In the genomic region with DNA sequence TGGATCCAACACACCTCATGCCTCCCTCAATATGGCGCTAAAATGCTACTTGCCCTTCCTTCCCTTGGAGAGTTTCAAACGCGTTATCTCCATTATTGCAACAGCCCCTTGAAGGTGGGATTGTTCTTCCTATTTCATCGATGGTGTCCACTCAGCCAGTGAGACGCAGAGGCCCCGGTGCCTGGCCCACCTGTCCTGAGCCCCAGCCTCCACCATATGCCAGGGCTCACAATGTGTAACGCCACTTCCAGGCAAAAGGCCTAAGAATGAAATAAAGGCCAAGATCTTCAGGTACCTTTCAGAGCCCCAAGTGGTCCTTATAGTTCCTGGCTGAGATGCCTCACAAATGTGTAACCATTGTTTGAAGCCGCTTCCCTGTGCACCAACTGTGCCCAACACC, we compare ENCODE assay signal across 24 cellular contexts.
DNase-seq lines count a peak whose midpoint lies in the region; ATAC-seq, FAIRE-seq and TF ChIP-seq lines count a peak whose summit lies in the region.
"Had no signal": no experiment of that assay in that cellular context is flagged by ENCODE, and none has a peak within 500 bp of the region (broad histone marks: within the 10 kb centered on the region; RNA-seq: fewer than 3 reads in every experiment).

No MANE protein-coding gene starts in this region.

- DNase-seq in chondrocyte (ENCODE audit: low spot score) (peak; percentile 53), kidney (peak; percentile 30), neuronal stem cell (ENCODE audit: low spot score) (no peak), thyroid gland (no peak), NCI-H1930 (lab: John Stamatoyannopoulos, UW) (no peak)
- DNase-seq in activated naive CD4-positive, alpha-beta T cell treated with anti-CD3 and anti-CD28 coated beads for 36 hours: no peak
- DNase-seq: BE2C; C1 segment of cervical spinal cord; CD4-positive, CD25-positive, alpha-beta regulatory T cell; CD8-positive, alpha-beta memory T cell; COR-L47; DMS 273 treated with DMSO at 0.1 percent for 48 hours; DMS53; DND-41; EL; HFFc6 had no signal

- H3K27me3 ChIP-seq in neuronal stem cell (ENCODE audit: control insufficient read depth in 3 of 3, insufficient read depth in 3 of 3, low read depth in 1 of 3, low read length in 3 of 3) (no peaks in the 10 kb centered on the region), thyroid gland (no peaks in the 10 kb centered on the region)
- H3K27me3 ChIP-seq: BE2C had no signal

- H2BK120ac ChIP-seq in neuronal stem cell (ENCODE audit: low read depth, low read length): no peak overlapping the region

- intact Hi-C loops in kidney (cut with DNase I) (no loop called here), thyroid gland (cut with DNase I) (no loop called here)
- intact Hi-C loops in activated naive CD4-positive, alpha-beta T cell treated with anti-CD3 and anti-CD28 coated beads for 36 hours (cut with micrococcal nuclease): no loop called here

- H3K23ac ChIP-seq in neuronal stem cell (ENCODE audit: low read depth, low read length, poor library complexity): no peak overlapping the region

- H2AK5ac ChIP-seq in neuronal stem cell (ENCODE audit: low read depth, low read length): peak overlapping the region; percentile 86

- H3K9me3 ChIP-seq in kidney (ENCODE audit: control insufficient read depth in 1 of 2, low read length in 2 of 2) (peaks cover 0 to 10% of the 10 kb centered on the region in 2 donors), neuronal stem cell (replicated peaks in 1 of 2; ENCODE audit: control insufficient read depth in 2 of 2, insufficient read depth in 1 of 2, low read depth in 1 of 2, low read length in 2 of 2) (peaks cover 5 to 15% of the 10 kb centered on the region in 2 donors), thyroid gland (no peaks in the 10 kb centered on the region)
- H3K9me3 ChIP-seq: BE2C had no signal

- H3K9me3 Mint-ChIP-seq in chondrocyte (ENCODE audit: low read depth): peaks cover 15% of the 10 kb centered on the region
- peaks cover 13% of the 10 kb centered on the region for H3K9me3 Mint-ChIP-seq in activated naive CD4-positive, alpha-beta T cell treated with anti-CD3 and anti-CD28 coated beads for 36 hours
- H3K9me3 Mint-ChIP-seq: GM23338 had no signal

- H3K4me3 ChIP-seq in kidney (ENCODE audit: low read length in 2 of 2) (no peak overlapping the region), neuronal stem cell (ENCODE audit: low read length in 2 of 2) (no peak overlapping the region), thyroid gland (replicated peaks in 1 of 3) (no peak overlapping the region)
- H3K4me3 ChIP-seq: GM12878, GM23338 had no signal

- H3K4me1 ChIP-seq in kidney (ENCODE audit: control insufficient read depth in 1 of 2, insufficient read depth in 1 of 2, low read depth in 1 of 2, low read length in 2 of 2) (no peaks in the 10 kb centered on the region), neuronal stem cell (ENCODE audit: control insufficient read depth in 2 of 2, insufficient read depth in 1 of 2, low read depth in 1 of 2, low read length in 2 of 2) (peaks cover 10 to 12% of the 10 kb centered on the region in 2 donors), thyroid gland (peaks cover 26 to 41% of the 10 kb centered on the region in 2 donors)
- H3K4me1 ChIP-seq: BE2C had no signal

- no peak overlapping the region for H4K91ac ChIP-seq in neuronal stem cell (ENCODE audit: low read depth, low read length, poor library complexity)

- H2BK15ac ChIP-seq in neuronal stem cell (ENCODE audit: low read length): peak overlapping the region; percentile 28

- H2BK12ac ChIP-seq in neuronal stem cell (ENCODE audit: low read length): no peak overlapping the region

- FAIRE-seq in kidney (lab: Jason Lieb, UNC): no peak
- FAIRE-seq: GM12878, GM19239, H54, HepG2 had no signal

- H3K4ac ChIP-seq in neuronal stem cell (ENCODE audit: low read length): no peak overlapping the region

- no peak overlapping the region for H3K14ac ChIP-seq in neuronal stem cell (ENCODE audit: low read length)

- no peaks in the 10 kb centered on the region for H3K79me1 ChIP-seq in neuronal stem cell (ENCODE audit: low read depth, low read length)

- no peaks in the 10 kb centered on the region for H3K4me1 Mint-ChIP-seq in chondrocyte (ENCODE audit: low read depth)
- no peaks in the 10 kb centered on the region for H3K4me1 Mint-ChIP-seq in activated naive CD4-positive, alpha-beta T cell treated with anti-CD3 and anti-CD28 coated beads for 36 hours (ENCODE audit: low read depth)
- H3K4me1 Mint-ChIP-seq: CD4-positive, CD25-positive, alpha-beta regulatory T cell; CD8-positive, alpha-beta memory T cell; IgD-negative memory B cell had no signal

- peak overlapping the region; percentile 44 for H3K18ac ChIP-seq in neuronal stem cell (ENCODE audit: low read length)

- H3K36me3 Mint-ChIP-seq in chondrocyte (ENCODE audit: low read depth): peaks cover 6% of the 10 kb centered on the region
- no peaks in the 10 kb centered on the region for H3K36me3 Mint-ChIP-seq in activated naive CD4-positive, alpha-beta T cell treated with anti-CD3 and anti-CD28 coated beads for 36 hours (ENCODE audit: low read depth)
- H3K36me3 Mint-ChIP-seq: CD4-positive, CD25-positive, alpha-beta regulatory T cell had no signal

- H4K8ac ChIP-seq in neuronal stem cell (ENCODE audit: low read depth, low read length): no peak overlapping the region

- no peak overlapping the region for H2BK5ac ChIP-seq in neuronal stem cell (ENCODE audit: low read length)

- CTCF ChIA-PET in activated naive CD4-positive, alpha-beta T cell treated with anti-CD3 and anti-CD28 coated beads for 36 hours (lab: Charles Lee): no interaction called here

- H3K27me3 Mint-ChIP-seq in chondrocyte (ENCODE audit: low read depth): peaks cover 17% of the 10 kb centered on the region
- peaks cover 3% of the 10 kb centered on the region for H3K27me3 Mint-ChIP-seq in activated naive CD4-positive, alpha-beta T cell treated with anti-CD3 and anti-CD28 coated beads for 36 hours (ENCODE audit: low read depth)

- no peak overlapping the region for H2AFZ ChIP-seq in neuronal stem cell (ENCODE audit: low read length)
- H2AFZ ChIP-seq: GM23338 had no signal

- no peak overlapping the region for H3K4me3 Mint-ChIP-seq in chondrocyte (ENCODE audit: unreplicated experiment)
- H3K4me3 Mint-ChIP-seq in activated naive CD4-positive, alpha-beta T cell treated with anti-CD3 and anti-CD28 coated beads for 36 hours: no peak overlapping the region
- H3K4me3 Mint-ChIP-seq: CD4-positive, CD25-positive, alpha-beta regulatory T cell; CD8-positive, alpha-beta memory T cell; GM23338; HFFc6; IgD-negative memory B cell had no signal

- ATAC-seq in HG02759 (IDR thresholded peaks at IDR 0.05; ENCODE audit: unreplicated experiment): no peak
- ATAC-seq: GM12878, GM23338, HCT116, HepG2 had no signal

- H3K27ac ChIP-seq in kidney (ENCODE audit: low read depth in 2 of 2, low read length in 2 of 2) (no peak overlapping the region), neuronal stem cell (replicated peaks; ENCODE audit: low read length) (peak overlapping the region; percentile 10), thyroid gland (peak overlapping the region; percentile 27 to 47 (median 44))

- H3K36me3 ChIP-seq in kidney (ENCODE audit: control insufficient read depth in 1 of 2, insufficient read depth in 2 of 2, low read length in 2 of 2) (no peaks in the 10 kb centered on the region), neuronal stem cell (replicated peaks in 1 of 2; ENCODE audit: control insufficient read depth in 2 of 2, insufficient read depth in 2 of 2, low read length in 2 of 2) (no peaks in the 10 kb centered on the region), thyroid gland (no peaks in the 10 kb centered on the region)
- H3K36me3 ChIP-seq: BE2C had no signal

- H3K4me2 ChIP-seq in neuronal stem cell (ENCODE audit: insufficient read depth, low read length, poor library complexity, severe bottlenecking): no peak overlapping the region
- H3K4me2 ChIP-seq: GM23338 had no signal

- no peak for TF ChIP-seq CTCF in chondrocyte (IDR thresholded peaks at IDR 0.05)
- no peak for TF ChIP-seq CTCF in kidney (IDR thresholded peaks at IDR 0.05; ENCODE audit: borderline replicate concordance, extremely low read depth, insufficient read depth)
- TF ChIP-seq CTCF in thyroid gland (IDR thresholded peaks at IDR 0.05): no peak

- no peak overlapping the region for H3K27ac Mint-ChIP-seq in chondrocyte (ENCODE audit: unreplicated experiment)
- H3K27ac Mint-ChIP-seq in activated naive CD4-positive, alpha-beta T cell treated with anti-CD3 and anti-CD28 coated beads for 36 hours: no peak overlapping the region
- H3K27ac Mint-ChIP-seq: CD4-positive, CD25-positive, alpha-beta regulatory T cell; CD8-positive, alpha-beta memory T cell; GM23338; HFFc6 had no signal

- H3K9ac ChIP-seq in kidney (ENCODE audit: low read length in 2 of 2): no peak overlapping the region
- peak overlapping the region; percentile 30 for H3K9ac ChIP-seq in neuronal stem cell (ENCODE audit: low read depth, low read length, poor library complexity)

- TF ChIP-seq POLR2A in thyroid gland (IDR thresholded peaks at IDR 0.05): no peak

- no CpG with 5 or more reads among the region's 8 CpGs for WGBS in neuronal stem cell (ENCODE audit: extremely low coverage in 2 of 2, insufficient read length in 2 of 2, insufficient replicate concordance in 1 of 2), 2 donors
- 68 to 82% methylated on average over 8 of the region's 8 CpGs for WGBS in thyroid gland, 2 donors

Comparison
In these comparisons a context has a peak if more than half of its experiments do, and no peak if none do; other contexts are left out.
1. DNase-seq: peak in chondrocyte (single experiment) and kidney (single experiment); none in neuronal stem cell (single experiment), thyroid gland (0 of 2), NCI-H1930 (0 of 2) and activated naive CD4-positive, alpha-beta T cell treated with anti-CD3 and anti-CD28 coated beads for 36 hours (single experiment).
2. H3K27ac ChIP-seq: peak in neuronal stem cell (single experiment) and thyroid gland (3 of 3); none in kidney (0 of 2).